8 cellular contexts compared by ENCODE assay signal in genomic region chr2:19955544-19956422, GRCh38. TPM values are rescaled to one million over a fixed set of nuclear protein-coding genes. Genes with fewer than 3 reads are reported as not detected.
DNase-seq lines count a peak whose midpoint lies in the region; ATAC-seq and TF ChIP-seq lines count a peak whose summit lies in the region.

No MANE protein-coding gene starts in this region.

- H3K79me2 ChIP-seq in Karpas-422 (ENCODE audit: low read length) = no peaks in the 10 kb centered on the region

- TF ChIP-seq CTCF in psoas muscle (IDR thresholded peaks at IDR 0.05) = peak; percentile 69

- H2AFZ ChIP-seq in Karpas-422 (ENCODE audit: low read length) = no peak overlapping the region

- DNase-seq in GF-D8 (lab: John Stamatoyannopoulos, UW) (peak; percentile 20), Karpas-422 (peak; percentile 89), RPMI7951 (ENCODE audit: low read depth) (peak; percentile 65), Right ventricle myocardium superior (peak; percentile 46), psoas muscle (peak; percentile 27 to 62), cortex of kidney (lab: John Stamatoyannopoulos, UW) (no peak)
- DNase-seq in activated naive CD8-positive, alpha-beta T cell treated with anti-CD3 and anti-CD28 coated beads, Interleukin-2, amount 50 U/mL, for 24 hours = peak; percentile 32

- ATAC-seq in GM21825 (IDR thresholded peaks at IDR 0.05; ENCODE audit: unreplicated experiment) (peak; percentile 88), Right ventricle myocardium superior (ENCODE audit: poor library complexity) (peak; percentile 89), psoas muscle (peak; percentile 68 to 92 (median 86))
- ATAC-seq in activated naive CD8-positive, alpha-beta T cell treated with anti-CD3 and anti-CD28 coated beads, Interleukin-2, amount 50 U/mL, for 24 hours = peak; percentile 84

- no peak overlapping the region for H3K4me3 Mint-ChIP-seq in activated naive CD8-positive, alpha-beta T cell treated with anti-CD3 and anti-CD28 coated beads, Interleukin-2, amount 50 U/mL, for 24 hours

- H3K27ac ChIP-seq in Karpas-422 (ENCODE audit: low read length) (no peak overlapping the region), psoas muscle (no peak overlapping the region)

- H3K27ac Mint-ChIP-seq in activated naive CD8-positive, alpha-beta T cell treated with anti-CD3 and anti-CD28 coated beads, Interleukin-2, amount 50 U/mL, for 24 hours = no peak overlapping the region

- H3K4me1 ChIP-seq in Karpas-422 (ENCODE audit: low read length) = peaks cover 2% of the 10 kb centered on the region; the same call in 1 of the 2 replicates
- H3K4me1 ChIP-seq in psoas muscle = no peaks in the 10 kb centered on the region

- H4K20me1 ChIP-seq in Karpas-422 (ENCODE audit: insufficient read depth, low read depth, low read length) = no peaks in the 10 kb centered on the region

- no peaks in the 10 kb centered on the region for H3K27me3 ChIP-seq in Karpas-422 (ENCODE audit: low read length)
- no peaks in the 10 kb centered on the region for H3K27me3 ChIP-seq in psoas muscle (ENCODE audit: insufficient read depth in 3 of 3, low read length in 2 of 3)

- H3K4me1 Mint-ChIP-seq in activated naive CD8-positive, alpha-beta T cell treated with anti-CD3 and anti-CD28 coated beads, Interleukin-2, amount 50 U/mL, for 24 hours = no peaks in the 10 kb centered on the region

- no peaks in the 10 kb centered on the region for H3K9me2 ChIP-seq in Karpas-422 (replicated peaks; ENCODE audit: insufficient read depth, low read length)

- intact Hi-C loops in Right ventricle myocardium superior (cut with DNase I) = loop anchor here (5.0 kb wide), 1 partner anchor 142 kb away; no protein-coding TSS in a partner anchor
- intact Hi-C loops in psoas muscle (cut with DNase I) = loop anchor here (1.0 to 2.0 kb wide), 2 partner anchors 139 to 142 kb away; no protein-coding TSS in a partner anchor

- no peaks in the 10 kb centered on the region for H3K9me3 Mint-ChIP-seq in activated naive CD8-positive, alpha-beta T cell treated with anti-CD3 and anti-CD28 coated beads, Interleukin-2, amount 50 U/mL, for 24 hours

- WGBS in psoas muscle, 3 donors = 53 to 63% (median 60%) methylated on average over 6 of the region's 6 CpGs

- H3K4me3 ChIP-seq in Karpas-422 (ENCODE audit: low read length) = no peak overlapping the region
- H3K4me3 ChIP-seq in psoas muscle = no peak overlapping the region

- H3K27me3 Mint-ChIP-seq in activated naive CD8-positive, alpha-beta T cell treated with anti-CD3 and anti-CD28 coated beads, Interleukin-2, amount 50 U/mL, for 24 hours = no peaks in the 10 kb centered on the region

- H3K9ac ChIP-seq in Karpas-422 (ENCODE audit: low read length) = no peak overlapping the region

- H3K36me3 ChIP-seq in Karpas-422 (ENCODE audit: insufficient read depth, low read length) (no peaks in the 10 kb centered on the region; the same call in 1 of the 2 replicates), psoas muscle (ENCODE audit: insufficient read depth in 1 of 2, low read depth in 1 of 2) (peaks cover 0 to 9% of the 10 kb centered on the region in 2 donors)

- H3K4me2 ChIP-seq in Karpas-422 (ENCODE audit: low read depth, low read length, poor library complexity, severe bottlenecking) = no peak overlapping the region

- H3K9me3 ChIP-seq in Karpas-422 (ENCODE audit: low read length) = no peaks in the 10 kb centered on the region
- no peaks in the 10 kb centered on the region for H3K9me3 ChIP-seq in psoas muscle

- peaks cover 9% of the 10 kb centered on the region for H3K36me3 Mint-ChIP-seq in activated naive CD8-positive, alpha-beta T cell treated with anti-CD3 and anti-CD28 coated beads, Interleukin-2, amount 50 U/mL, for 24 hours (ENCODE audit: low read depth)

RNA-seq across cellular contexts. Expression of gene WDR35, which starts 34.1 kb away (rescaled TPM):
- 8.3 and 15.9 TPM in 2 replicates for total RNA-seq in Karpas-422 (2014; rRNA removed; shearing (Covaris generic); ENCODE audit: low replicate concordance)
- 12.9 and 14.4 TPM in 2 replicates for total RNA-seq in RPMI7951 (2014; rRNA removed; shearing (Covaris generic))
- total RNA-seq in Right ventricle myocardium superior (4.2 TPM), psoas muscle (1 to 10 TPM; 3.0 to 6.1 (median 3.5) TPM)
- polyA plus RNA-seq in psoas muscle = 1 to 10 TPM; 1.7 to 3.7 (median 2.2) TPM

RNA-seq across cellular contexts. Expression of gene TTC32, which starts 54.0 kb away (rescaled TPM):
- total RNA-seq in Karpas-422 (2014; rRNA removed; shearing (Covaris generic); ENCODE audit: low replicate concordance) = 16.8 and 17.9 TPM in 2 replicates
- 13.0 and 18.0 TPM in 2 replicates for total RNA-seq in RPMI7951 (2014; rRNA removed; shearing (Covaris generic))
- total RNA-seq in Right ventricle myocardium superior (3.3 TPM), psoas muscle (10 to 100 TPM in 1 of 4 donors, 1 to 10 TPM in 3; 3.7 to 10.3 (median 6.5) TPM)
- polyA plus RNA-seq in psoas muscle = 10 to 100 TPM in 1 of 3 donors, 1 to 10 TPM in 2; 4.4 to 22.1 (median 9.6) TPM

RNA-seq across cellular contexts. Expression of gene MATN3, which starts 56.7 kb away (rescaled TPM):
- total RNA-seq in Karpas-422 (2014; rRNA removed; shearing (Covaris generic); ENCODE audit: low replicate concordance) = not detected in 2 replicates
- total RNA-seq in RPMI7951 (2014; rRNA removed; shearing (Covaris generic)) = 5.3 and 6.0 TPM in 2 replicates
- total RNA-seq in Right ventricle myocardium superior (0.16 TPM), psoas muscle (under 1 TPM in 2 of 4 donors, not detected in 2; 0.15 to 0.78 TPM)
- polyA plus RNA-seq in psoas muscle = under 1 TPM; 0.20 to 0.40 (median 0.25) TPM
